In the genomic region with DNA sequence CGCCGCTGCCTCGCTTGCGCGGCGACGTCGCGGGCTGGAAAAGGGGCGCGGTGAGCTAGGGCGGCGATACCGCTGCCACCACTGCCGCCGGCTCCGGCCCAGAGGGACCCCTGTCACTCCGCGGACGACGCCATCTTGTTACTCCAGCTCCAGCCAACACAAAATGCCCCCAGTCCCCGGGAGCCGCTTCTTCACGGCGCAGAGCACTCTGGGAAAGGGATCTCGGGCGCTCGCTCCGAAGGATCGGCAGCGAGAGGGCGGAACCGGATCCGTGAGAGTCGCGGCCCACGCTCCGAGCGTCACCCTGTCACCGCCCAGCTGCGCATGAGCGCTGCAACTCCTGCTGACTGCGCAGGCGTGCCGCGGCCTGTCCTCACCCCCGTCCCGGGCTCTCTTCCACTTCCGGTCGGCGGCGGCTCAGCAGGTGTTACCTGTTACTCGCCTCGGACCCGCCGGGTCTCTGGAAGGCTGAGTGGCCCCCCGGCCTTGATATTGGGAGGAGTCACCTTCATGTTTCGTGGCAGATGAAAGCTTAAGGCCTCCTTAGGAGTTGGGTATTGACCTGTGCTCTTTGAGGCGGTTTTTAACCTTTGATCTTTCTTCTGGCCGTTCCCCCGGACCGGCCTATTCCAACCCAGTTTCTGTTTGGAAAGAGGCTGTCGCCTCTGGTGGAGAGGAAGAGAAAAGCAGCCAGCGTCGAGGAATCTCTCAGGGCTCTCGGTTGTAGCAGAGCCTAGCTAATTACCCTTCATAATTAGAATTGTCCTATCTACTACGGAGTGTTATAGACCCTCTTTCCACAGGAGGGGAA, we compare ENCODE assay signal across 8 cellular contexts. TPM values are rescaled to one million over a fixed set of nuclear protein-coding genes. Genes with fewer than 3 reads are reported as not detected.
DNase-seq lines count a peak whose midpoint lies in the region; ATAC-seq and TF ChIP-seq lines count a peak whose summit lies in the region.

CSNK1A1 (minus strand) TSS at position 213 of the 811 bp plus-strand sequence. CDS start 475 bp downstream, outside the sequence.

- no peaks in the 10 kb centered on the region for H3K9me3 Mint-ChIP-seq in WTC11

- CTCF ChIA-PET in WTC11 (lab: Charles Lee): interaction anchor here (0.5 to 2.7 kb wide), 24 partner anchors 11 to 232 kb away, joined by 3 to 22 read pairs (median 4); partner anchors contain the start of gene PCYOX1L

- in situ Hi-C loops in GM18951 (cut with MboI; ENCODE audit: low sequenced_read_pairs, unreplicated experiment): loop anchor here (25.0 kb wide), 1 partner anchor 189 kb away; the partner anchor contains the start of gene PCYOX1L

- peak within 1 kb of the TSS; percentile 78 to 87 for H3K4me3 ChIP-seq in cardiac fibroblast (replicated peaks in 1 of 2; ENCODE audit: low read depth in 2 of 2, low read length in 2 of 2)

- peak; percentile 97 for TF ChIP-seq POLR2A in GM18951 (IDR thresholded peaks at IDR 0.05; ENCODE audit: extremely low read depth, insufficient read depth, insufficient read length)

- ATAC-seq in HG03196 (IDR thresholded peaks at IDR 0.05; ENCODE audit: unreplicated experiment): peak; percentile 94
- ATAC-seq in WTC11: peak; percentile 90

- H3K36me3 Mint-ChIP-seq in WTC11: peaks cover 38% of the 10 kb centered on the region

- no peaks in the 10 kb centered on the region for H3K27me3 Mint-ChIP-seq in WTC11 (ENCODE audit: low read depth)

- POLR2A ChIA-PET in WTC11 (lab: Charles Lee): interaction anchor here (0.9 to 1.5 kb wide), 9 partner anchors 11 to 206 kb away, joined by 3 to 11 read pairs (median 6); partner anchors contain the start of gene GRPEL2

- TF ChIP-seq CTCF in AG09319 (IDR thresholded peaks at IDR 0.05; ENCODE audit: low read depth, low read length) (peak; percentile 78), WTC11 (IDR thresholded peaks at IDR 0.05) (peak; percentile 47), cardiac fibroblast (IDR thresholded peaks at IDR 0.05; ENCODE audit: low read depth, low read length) (peak; percentile 88)

- H3K4me1 Mint-ChIP-seq in WTC11: peaks cover 33% of the 10 kb centered on the region

- peak within 1 kb of the TSS; percentile 99 for H3K27ac Mint-ChIP-seq in WTC11

- peak within 1 kb of the TSS; percentile 98 for H3K4me3 Mint-ChIP-seq in WTC11

- DNase-seq in AG09319 (ENCODE audit: extremely low read depth, low read depth) (peak; percentile 96), NCI-H226 (peak; percentile 98), WTC11 (ENCODE audit: low spot score) (peak; percentile 98), cardiac fibroblast (ENCODE audit: low read depth in 2 of 2) (peak; percentile 98 to 99), iPS-NIHi7 (ENCODE audit: extremely low spot score) (peak; percentile 99), smooth muscle cell of the brain vasculature (ENCODE audit: low read depth, low spot score) (peak; percentile 98)

TF ChIP-seq in WTC11, 78 proteins besides CTCF, POLR2A, EP300 and RAD21 (continues in another document):
- no peak for TF ChIP-seq EMX1 (CRISPR knock-in tag; IDR thresholded peaks at IDR 0.05)
- TF ChIP-seq, protein P1, sequence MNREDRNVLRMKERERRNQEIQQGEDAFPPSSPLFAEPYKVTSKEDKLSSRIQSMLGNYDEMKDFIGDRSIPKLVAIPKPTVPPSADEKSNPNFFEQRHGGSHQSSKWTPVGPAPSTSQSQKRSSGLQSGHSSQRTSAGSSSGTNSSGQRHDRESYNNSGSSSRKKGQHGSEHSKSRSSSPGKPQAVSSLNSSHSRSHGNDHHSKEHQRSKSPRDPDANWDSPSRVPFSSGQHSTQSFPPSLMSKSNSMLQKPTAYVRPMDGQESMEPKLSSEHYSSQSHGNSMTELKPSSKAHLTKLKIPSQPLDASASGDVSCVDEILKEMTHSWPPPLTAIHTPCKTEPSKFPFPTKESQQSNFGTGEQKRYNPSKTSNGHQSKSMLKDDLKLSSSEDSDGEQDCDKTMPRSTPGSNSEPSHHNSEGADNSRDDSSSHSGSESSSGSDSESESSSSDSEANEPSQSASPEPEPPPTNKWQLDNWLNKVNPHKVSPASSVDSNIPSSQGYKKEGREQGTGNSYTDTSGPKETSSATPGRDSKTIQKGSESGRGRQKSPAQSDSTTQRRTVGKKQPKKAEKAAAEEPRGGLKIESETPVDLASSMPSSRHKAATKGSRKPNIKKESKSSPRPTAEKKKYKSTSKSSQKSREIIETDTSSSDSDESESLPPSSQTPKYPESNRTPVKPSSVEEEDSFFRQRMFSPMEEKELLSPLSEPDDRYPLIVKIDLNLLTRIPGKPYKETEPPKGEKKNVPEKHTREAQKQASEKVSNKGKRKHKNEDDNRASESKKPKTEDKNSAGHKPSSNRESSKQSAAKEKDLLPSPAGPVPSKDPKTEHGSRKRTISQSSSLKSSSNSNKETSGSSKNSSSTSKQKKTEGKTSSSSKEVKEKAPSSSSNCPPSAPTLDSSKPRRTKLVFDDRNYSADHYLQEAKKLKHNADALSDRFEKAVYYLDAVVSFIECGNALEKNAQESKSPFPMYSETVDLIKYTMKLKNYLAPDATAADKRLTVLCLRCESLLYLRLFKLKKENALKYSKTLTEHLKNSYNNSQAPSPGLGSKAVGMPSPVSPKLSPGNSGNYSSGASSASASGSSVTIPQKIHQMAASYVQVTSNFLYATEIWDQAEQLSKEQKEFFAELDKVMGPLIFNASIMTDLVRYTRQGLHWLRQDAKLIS (CRISPR knock-in tag; IDR thresholded peaks at IDR 0.05; ENCODE audit: borderline replicate concordance): peak; percentile 63; the same call in 1 of the 2 replicates
- TF ChIP-seq HMGXB4 (CRISPR knock-in tag; IDR thresholded peaks at IDR 0.05): peak; percentile 92
- TF ChIP-seq ARID4B (CRISPR knock-in tag; IDR thresholded peaks at IDR 0.05; ENCODE audit: borderline replicate concordance): peak; percentile 25; the same call in 1 of the 2 replicates
- TF ChIP-seq CDX4 (CRISPR knock-in tag; IDR thresholded peaks at IDR 0.05; ENCODE audit: borderline replicate concordance): no peak
- no peak for TF ChIP-seq SOX15 (CRISPR knock-in tag; IDR thresholded peaks at IDR 0.05)
- no peak for TF ChIP-seq PREB (CRISPR knock-in tag; IDR thresholded peaks at IDR 0.05; ENCODE audit: borderline replicate concordance)
- TF ChIP-seq TP53 (CRISPR knock-in tag; IDR thresholded peaks at IDR 0.05): 0 out of 2 replicates have a peak, but pooled peaks have one; percentile 54
- peak; percentile 70; the same call in 1 of the 2 replicates for TF ChIP-seq FOXP1 (CRISPR knock-in tag; IDR thresholded peaks at IDR 0.05; ENCODE audit: borderline replicate concordance)
- no peak for TF ChIP-seq TCF7 (CRISPR knock-in tag; IDR thresholded peaks at IDR 0.05; ENCODE audit: low read depth)

RNA-seq across cellular contexts. Expression of gene CSNK1A1, which starts in this region (rescaled TPM):
- 265 to 276 TPM (median 269 TPM) in 3 replicates for total RNA-seq in WTC11 (2021)

Comparison
In these comparisons a context has a peak if more than half of its experiments do, and no peak if none do; other contexts are left out.
1. Peak in every context shown above with its lines: DNase-seq, ATAC-seq and H3K4me3 ChIP-seq.